ENCODE assay signal across 9 cellular contexts in the genomic region with DNA sequence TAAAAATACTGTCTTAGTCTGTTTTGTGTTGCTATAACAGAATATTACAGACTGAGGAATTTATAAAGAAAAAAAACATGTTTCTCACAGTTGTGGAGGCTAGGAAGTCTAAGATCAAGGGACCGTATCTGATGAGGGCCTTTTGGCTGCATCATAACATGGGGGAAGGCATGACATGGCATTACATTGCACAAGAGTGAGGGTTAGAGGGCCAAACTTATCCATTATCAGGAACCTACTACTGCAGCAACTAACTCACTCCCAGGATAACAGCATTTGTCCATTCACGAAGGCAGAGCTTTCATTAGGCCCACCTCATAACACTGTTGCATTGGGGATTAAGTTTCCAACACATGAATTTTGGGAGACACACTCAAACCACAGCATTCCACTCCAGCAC. TPM values are rescaled to one million over a fixed set of nuclear protein-coding genes. Genes with fewer than 3 reads are reported as not detected.
"Had no signal": no experiment of that assay in that cellular context is flagged by ENCODE, and none has a peak within 500 bp of the region (broad histone marks: within the 10 kb centered on the region; RNA-seq: fewer than 3 reads in every experiment).

No MANE protein-coding gene starts in this region.

- H3K27ac ChIP-seq: HL-60 had no signal

- H3K4me1 Mint-ChIP-seq: IgD-negative memory B cell had no signal

- H3K9me3 Mint-ChIP-seq: IgD-negative memory B cell had no signal

- DNase-seq: IMR-90, KBM-7, KG1 had no signal

- ATAC-seq: HepG2 had no signal

- H3K27me3 Mint-ChIP-seq: IgD-negative memory B cell had no signal

- H3K27ac Mint-ChIP-seq: IgD-negative memory B cell had no signal

- FAIRE-seq: HepG2, HTR-8/SVneo had no signal

- H3K36me3 Mint-ChIP-seq: IgD-negative memory B cell had no signal

- H3K4me3 Mint-ChIP-seq: IgD-negative memory B cell had no signal

RNA-seq across cellular contexts. Expression of a gene that starts 30.3 kb away (rescaled TPM):
- total RNA-seq: HepG2, HT-29, HT1080 had no signal
- polyA plus RNA-seq: HepG2, IgD-negative memory B cell had no signal
